Comparison of ENCODE assay signal across 22 cellular contexts in the genomic region with DNA sequence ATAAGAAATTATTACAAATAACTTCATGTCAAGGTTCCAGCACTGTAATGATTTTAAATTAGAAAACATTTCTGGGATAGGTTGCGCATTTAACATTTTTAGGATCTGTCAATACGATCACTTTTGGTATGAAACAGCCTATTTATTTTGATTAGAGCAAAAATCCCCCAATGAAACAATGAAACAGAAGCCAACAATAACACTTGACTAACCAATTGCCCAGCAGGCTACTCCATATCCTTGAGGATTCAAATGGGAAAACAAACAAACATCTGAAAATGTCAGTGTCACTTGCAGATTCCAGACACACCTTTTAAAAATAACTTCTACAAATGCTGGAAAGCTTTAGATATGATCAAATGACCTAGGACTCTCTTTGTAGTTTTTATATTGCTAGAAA.
"Had no signal": no experiment of that assay in that cellular context is flagged by ENCODE, and none has a peak within 500 bp of the region (broad histone marks: within the 10 kb centered on the region; RNA-seq: fewer than 3 reads in every experiment).

No MANE protein-coding gene starts in this region.

- H3K4me1 ChIP-seq: SJSA1 had no signal

- H3K36me3 Mint-ChIP-seq: IgD-negative memory B cell, T-cell had no signal

- ATAC-seq: K562, T-cell had no signal

- H3K27me3 ChIP-seq: SJSA1 had no signal

- H3K4me3 Mint-ChIP-seq: IgD-negative memory B cell; T-cell; T-helper 1 cell treated with Interleukin-12 subunit alpha and Interleukin-12 subunit beta and Interleukin-4 antibody, amounts not matched to agents 30 μg/mL and 1 μg/mL, for 36 hours had no signal

- H3K27ac Mint-ChIP-seq: IgD-negative memory B cell; T-cell; T-helper 1 cell treated with Interleukin-12 subunit alpha and Interleukin-12 subunit beta and Interleukin-4 antibody, amounts not matched to agents 30 μg/mL and 1 μg/mL, for 36 hours had no signal

- H3K9ac ChIP-seq: KMS-11 had no signal

- H3K27me3 Mint-ChIP-seq: IgD-negative memory B cell, T-cell had no signal

- H3K27ac ChIP-seq: KMS-11, SJSA1, SK-N-MC had no signal

- H3K4me1 Mint-ChIP-seq: IgD-negative memory B cell, T-cell had no signal

- DNase-seq: Kasumi-1, MM.1S, NCI-H1092 treated with DMSO at 0.1 percent for 48 hours, NCI-H1436, NCI-H187, NCI-H2029, NCI-H2081 treated with DMSO at 0.1 percent for 48 hours, NCI-H2227 treated with DMSO at 0.1 percent for 48 hours, NCI-H446 treated with DMSO at 0.1 percent for 48 hours, NCI-H524 treated with DMSO at 0.1 percent for 48 hours, NCI-H774, Right ventricle myocardium superior, RPMI8226, SIG-M5, SW 1271, T-cell had no signal

- H3K4me2 ChIP-seq: KMS-11 had no signal

- H3K9me3 ChIP-seq: SJSA1 had no signal
